Comparison of ENCODE assay signal across 9 cellular contexts in genomic region chr1:1212780-1213152, GRCh38. TPM values are rescaled to one million over a fixed set of nuclear protein-coding genes. Genes with fewer than 3 reads are reported as not detected.
DNase-seq lines count a peak whose midpoint lies in the region; ATAC-seq and TF ChIP-seq lines count a peak whose summit lies in the region.
"Had no signal": no experiment of that assay in that cellular context is flagged by ENCODE, and none has a peak within 500 bp of the region (broad histone marks: within the 10 kb centered on the region; RNA-seq: fewer than 3 reads in every experiment).

No MANE protein-coding gene starts in this region.

- H3K27me3 ChIP-seq in right lobe of liver (no peaks in the 10 kb centered on the region), upper lobe of left lung (peaks cover 0 to under 1% (median 0%) of the 10 kb centered on the region in 4 donors)

- intact Hi-C loops in Right ventricle myocardium inferior (cut with DNase I), result no loop called here
- intact Hi-C loops in cardiac septum (cut with DNase I), result no loop called here
- intact Hi-C loops in right lobe of liver (cut with DNase I), result no loop called here

- peaks cover 0 to 12% (median 2%) of the 10 kb centered on the region in 4 donors for H3K36me3 ChIP-seq in right lobe of liver
- H3K36me3 ChIP-seq in upper lobe of left lung, result peaks cover 7 to 20% (median 15%) of the 10 kb centered on the region in 4 donors

- H3K4me3 ChIP-seq in right lobe of liver (peak overlapping the region in 1 of 3 donors; percentile 29), upper lobe of left lung (peak overlapping the region; percentile 26 to 51 (median 38))

- TF ChIP-seq CTCF in right lobe of liver (IDR thresholded peaks at IDR 0.05), result no peak
- TF ChIP-seq CTCF in upper lobe of left lung (IDR thresholded peaks at IDR 0.05), result no peak

- H3K27ac ChIP-seq in right lobe of liver (no peak overlapping the region), upper lobe of left lung (peak overlapping the region; percentile 28 to 81 (median 66))

- DNase-seq in Right ventricle myocardium inferior (ENCODE audit: missing footprints) (peak; percentile 79), cardiac septum (ENCODE audit: low spot score) (no peak), right lobe of liver (peak in 2 of 3 donors; percentile 50 to 70), upper lobe of left lung (peak; percentile 56 to 91), hypothalamus (lab: John Stamatoyannopoulos, UW) (no peak), NCI-H526 treated with DMSO at 0.1 percent for 48 hours (lab: John Stamatoyannopoulos, UW) (no peak)
- peak; percentile 29 for DNase-seq in activated effector memory CD4-positive, alpha-beta T cell treated with Interleukin-2 at 50 U/mL for 16 hours
- DNase-seq: Caco-2 had no signal

- TF ChIP-seq POLR2A in right lobe of liver (IDR thresholded peaks at IDR 0.05) (no peak), upper lobe of left lung (IDR thresholded peaks at IDR 0.05) (no peak)

- TF ChIP-seq EP300 in upper lobe of left lung (IDR thresholded peaks at IDR 0.05), result no peak

- 40% methylated on average over 1 of the region's 18 CpGs for WGBS in right lobe of liver (ENCODE audit: insufficient coverage, low coverage, low lambda C conversion rate, missing lambda C conversion rate)
- 28 to 35% methylated on average over 3 to 18 of the region's 18 CpGs for WGBS in upper lobe of left lung, 2 donors

- no peaks in the 10 kb centered on the region for H3K9me3 ChIP-seq in right lobe of liver
- no peaks in the 10 kb centered on the region for H3K9me3 ChIP-seq in upper lobe of left lung
- H3K9me3 ChIP-seq: Caco-2 had no signal

- peak; percentile 13 for ATAC-seq in Right ventricle myocardium inferior
- ATAC-seq in right lobe of liver, result peak; percentile 34 to 59 (median 46)
- ATAC-seq in upper lobe of left lung (ENCODE audit: low FRiP score in 2 of 2), result peak in 1 of 2 donors; percentile 41
- ATAC-seq in GM19395 (IDR thresholded peaks at IDR 0.05; ENCODE audit: unreplicated experiment), result no peak

- no peaks in the 10 kb centered on the region for H3K4me1 ChIP-seq in right lobe of liver
- H3K4me1 ChIP-seq in upper lobe of left lung, result peaks cover 25 to 59% (median 47%) of the 10 kb centered on the region in 4 donors
- H3K4me1 ChIP-seq: Caco-2 had no signal

RNA-seq across cellular contexts. Expression of gene TNFRSF4, which starts 1.2 kb away (rescaled TPM):
- 1.4 TPM for total RNA-seq in Right ventricle myocardium inferior
- 4.3 TPM for total RNA-seq in cardiac septum
- total RNA-seq in right lobe of liver, result under 1 TPM in 4 of 6 experiments, not detected in 2; 0.20 to 0.99 (median 0.28) TPM
- total RNA-seq in upper lobe of left lung, result 10 to 100 TPM in 2 of 6 donors, 1 to 10 TPM in 3, under 1 TPM in 1; 0.46 to 15.4 (median 2.4) TPM
- total RNA-seq: Caco-2 had no signal

RNA-seq across cellular contexts. Expression of gene TNFRSF18, which starts 6.4 kb away (rescaled TPM):
- total RNA-seq in Right ventricle myocardium inferior, result not detected
- 0.19 TPM for total RNA-seq in cardiac septum
- total RNA-seq in right lobe of liver, result under 1 TPM in 2 of 6 experiments, not detected in 4; 0.24 to 0.27 TPM
- 1 to 10 TPM in 4 of 6 donors, under 1 TPM in 1, not detected in 1; 0.89 to 3.4 (median 2.1) TPM for total RNA-seq in upper lobe of left lung
- total RNA-seq: Caco-2 had no signal

RNA-seq across cellular contexts. Expression of gene SDF4, which starts 19.0 kb away (rescaled TPM):
- total RNA-seq in Right ventricle myocardium inferior, result 125 TPM
- total RNA-seq in cardiac septum, result 139 TPM
- total RNA-seq in right lobe of liver, result 100 to 1,000 TPM; 112 to 148 (median 142) TPM
- total RNA-seq in upper lobe of left lung, result 100 to 1,000 TPM in 5 of 6 donors, 10 to 100 TPM in 1; 79.0 to 172 (median 148) TPM

RNA-seq across cellular contexts. Expression of gene B3GALT6, which starts 19.3 kb away (rescaled TPM):
- total RNA-seq in Right ventricle myocardium inferior, result 8.3 TPM
- 11.1 TPM for total RNA-seq in cardiac septum
- 10 to 100 TPM in 2 of 6 experiments, 1 to 10 TPM in 4; 6.3 to 14.3 (median 7.8) TPM for total RNA-seq in right lobe of liver
- total RNA-seq in upper lobe of left lung, result 10 to 100 TPM; 15.2 to 31.3 (median 19.9) TPM

RNA-seq across cellular contexts. Expression of gene C1QTNF12, which starts 33.8 kb away (rescaled TPM):
- total RNA-seq in Right ventricle myocardium inferior, result 0.57 TPM
- total RNA-seq in cardiac septum, result 2.6 TPM
- 1 to 10 TPM in 4 of 6 experiments, under 1 TPM in 1, not detected in 1; 0.40 to 4.0 (median 1.1) TPM for total RNA-seq in right lobe of liver
- 1 to 10 TPM in 4 of 6 donors, not detected in 2; 1.9 to 6.3 (median 2.8) TPM for total RNA-seq in upper lobe of left lung

Comparison
In these comparisons a context has a peak if more than half of its experiments do, and no peak if none do; other contexts are left out.
1. DNase-seq: peak in Right ventricle myocardium inferior (single experiment), activated effector memory CD4-positive, alpha-beta T cell treated with Interleukin-2 at 50 U/mL for 16 hours (single experiment), right lobe of liver (2 of 3) and upper lobe of left lung (2 of 2); none in cardiac septum (single experiment), hypothalamus (0 of 51) and NCI-H526 treated with DMSO at 0.1 percent for 48 hours (single experiment).
2. H3K27ac ChIP-seq: peak in upper lobe of left lung (4 of 4); none in right lobe of liver (0 of 3).